In genomic region chr4:7907142-7907541, GRCh38 we compare ENCODE assay signal across 27 cellular contexts. TPM values are rescaled to one million over a fixed set of nuclear protein-coding genes. Genes with fewer than 3 reads are reported as not detected.
DNase-seq lines count a peak whose midpoint lies in the region; ATAC-seq, FAIRE-seq and TF ChIP-seq lines count a peak whose summit lies in the region.
"Had no signal": no experiment of that assay in that cellular context is flagged by ENCODE, and none has a peak within 500 bp of the region (broad histone marks: within the 10 kb centered on the region; RNA-seq: fewer than 3 reads in every experiment).

No MANE protein-coding gene starts in this region.

- intact Hi-C loops in HepG2 (cut with micrococcal nuclease; ENCODE audit: unreplicated experiment), result loop anchor here (1.0 kb wide), 1 partner anchor 49 kb away; no protein-coding TSS in a partner anchor
- intact Hi-C loops in right lobe of liver (cut with DNase I), result no loop called here
- intact Hi-C loops in uterus (cut with DNase I; ENCODE audit: low total_unique reads), result no loop called here
- intact Hi-C loops in CD4-positive, alpha-beta T cell (cut with DNase I, micrococcal nuclease), result no loop called here

- peaks cover 50% of the 10 kb centered on the region for H3K4me1 ChIP-seq in HepG2 (ENCODE audit: insufficient read depth, low read length)
- H3K4me1 ChIP-seq in right lobe of liver, result no peaks in the 10 kb centered on the region
- H3K4me1 ChIP-seq in uterus, result peaks cover 12 to 21% of the 10 kb centered on the region in 2 donors

- TF ChIP-seq CTCF in HepG2 (CRISPR knock-in tag; IDR thresholded peaks at IDR 0.05) (no peak), right lobe of liver (IDR thresholded peaks at IDR 0.05) (no peak), chondrocyte (IDR thresholded peaks at IDR 0.05) (no peak), nephron (IDR thresholded peaks at IDR 0.05; ENCODE audit: unreplicated experiment in 3 of 3) (no peak), uterus (IDR thresholded peaks at IDR 0.05) (no peak)
- TF ChIP-seq CTCF in CD4-positive, alpha-beta T cell (IDR thresholded peaks at IDR 0.05), result no peak

- no peak overlapping the region for H3K9ac ChIP-seq in HepG2 (ENCODE audit: insufficient read depth, low read depth, low read length)

- H3K36me3 Mint-ChIP-seq in chondrocyte (ENCODE audit: low read depth) (no peaks in the 10 kb centered on the region), nephron (ENCODE audit: low read depth) (no peaks in the 10 kb centered on the region), T-cell (peaks cover 5% of the 10 kb centered on the region)
- H3K36me3 Mint-ChIP-seq in CD4-positive, alpha-beta T cell (ENCODE audit: low read depth), result no peaks in the 10 kb centered on the region
- H3K36me3 Mint-ChIP-seq: immature natural killer cell, memory B cell had no signal

- H3K27ac ChIP-seq in HepG2 (ENCODE audit: extremely low read length, insufficient read depth, low read length) (no peak overlapping the region), right lobe of liver (no peak overlapping the region), uterus (peak overlapping the region; percentile 70 to 82)
- no peak overlapping the region for H3K27ac ChIP-seq in CD4-positive, alpha-beta T cell (ENCODE audit: low read depth, low read length)

- TF ChIP-seq RAD21 in HepG2 (CRISPR knock-in tag; IDR thresholded peaks at IDR 0.05), result no peak

- peak overlapping the region; percentile 18 for H3K4me2 ChIP-seq in HepG2 (ENCODE audit: low read depth, low read length)

- peak; percentile 47 for FAIRE-seq in HepG2 (lab: Jason Lieb, UNC)
- FAIRE-seq: colon, frontal cortex had no signal

- no peak overlapping the region for H2AFZ ChIP-seq in HepG2 (ENCODE audit: low read length)

- H3K36me3 ChIP-seq in HepG2 (replicated peaks in 1 of 2; ENCODE audit: control insufficient read depth in 1 of 2, insufficient read depth in 2 of 2, low read length in 2 of 2) (no peaks in the 10 kb centered on the region), right lobe of liver (no peaks in the 10 kb centered on the region), uterus (no peaks in the 10 kb centered on the region)
- H3K36me3 ChIP-seq: MG63 had no signal

- in situ Hi-C loops in HepG2 (cut with HindIII; ENCODE audit: extremely low pct_ligation_motif_present, low pct_unique_long_range_greater_than_20kb), result no loop called here

- H3K27me3 Mint-ChIP-seq in chondrocyte (ENCODE audit: low read depth) (no peaks in the 10 kb centered on the region), nephron (ENCODE audit: low read depth) (no peaks in the 10 kb centered on the region), T-cell (peaks cover 0 to 11% of the 10 kb centered on the region in 2 donors)
- H3K27me3 Mint-ChIP-seq in CD4-positive, alpha-beta T cell, result no peaks in the 10 kb centered on the region

- BruUV-seq in HepG2 (replicated peaks; lab: Mats Ljungman, UMichigan), result no TSS peak

- H3K27ac Mint-ChIP-seq in chondrocyte (ENCODE audit: unreplicated experiment), result peak overlapping the region; percentile 100
- peak overlapping the region; percentile 97 to 100 (median 98) for H3K27ac Mint-ChIP-seq in nephron
- H3K27ac Mint-ChIP-seq in T-cell, result no peak overlapping the region
- no peak overlapping the region for H3K27ac Mint-ChIP-seq in CD4-positive, alpha-beta T cell
- H3K27ac Mint-ChIP-seq: activated T-cell treated with anti-CD3 and anti-CD28 coated beads, Interleukin-2, amount 50 U/mL, for 24 hours; immature natural killer cell; memory B cell had no signal

- DNase-seq in HepG2 (ENCODE audit: low spot score), result peak; percentile 28
- no peak for DNase-seq in right lobe of liver
- DNase-seq in chondrocyte (ENCODE audit: low spot score), result no peak
- DNase-seq in uterus, result no peak
- DNase-seq in T-cell, result no peak
- DNase-seq in CD4-positive, alpha-beta T cell, result no peak
- no peak for DNase-seq in NCI-H345 treated with DMSO at 0.1 percent for 48 hours (lab: John Stamatoyannopoulos, UW; ENCODE audit: unreplicated experiment)
- DNase-seq: 8988T; activated CD4-positive, alpha-beta T cell treated with anti-CD3 and anti-CD28 coated beads for 4 hours; activated CD8-positive, alpha-beta memory T cell treated with anti-CD3 and anti-CD28 coated beads for 24 hours; activated naive CD4-positive, alpha-beta T cell; activated T-cell treated with anti-CD3 and anti-CD28 coated beads, Interleukin-2, amount 50 U/mL, for 24 hours; effector CD8-positive, alpha-beta T cell; erythroblast; hippocampal formation; immature natural killer cell; KBM-7; MG63; NCI-H1105 treated with DMSO at 0.1 percent for 48 hours; NCI-H2081; NCI-H345; NCI-H82; stimulated activated naive CD8-positive, alpha-beta T cell treated with anti-CD3 and anti-CD28 coated beads, Interleukin-15, Interleukin-2, amounts not matched to agents 100 U/mL and 50 U/mL, for 24 hours had no signal

- 3% methylated on average over 2 of the region's 2 CpGs for WGBS in HepG2 (ENCODE audit: low lambda C conversion rate)
- 39% methylated on average over 2 of the region's 2 CpGs for WGBS in right lobe of liver (ENCODE audit: insufficient coverage, low coverage, low lambda C conversion rate, missing lambda C conversion rate)

- no peaks in the 10 kb centered on the region for H3K9me3 Mint-ChIP-seq in chondrocyte (ENCODE audit: low read depth)
- no peaks in the 10 kb centered on the region for H3K9me3 Mint-ChIP-seq in nephron
- no peaks in the 10 kb centered on the region for H3K9me3 Mint-ChIP-seq in T-cell
- no peaks in the 10 kb centered on the region for H3K9me3 Mint-ChIP-seq in CD4-positive, alpha-beta T cell
- H3K9me3 Mint-ChIP-seq: activated T-cell treated with anti-CD3 and anti-CD28 coated beads, Interleukin-2, amount 50 U/mL, for 24 hours; immature natural killer cell; memory B cell had no signal

- H3K4me1 Mint-ChIP-seq in chondrocyte (ENCODE audit: low read depth), result peaks cover 95% of the 10 kb centered on the region
- H3K4me1 Mint-ChIP-seq in nephron, result peaks cover 94% of the 10 kb centered on the region
- H3K4me1 Mint-ChIP-seq in T-cell, result peaks cover 18 to 66% (median 48%) of the 10 kb centered on the region in 3 donors
- peaks cover 73% of the 10 kb centered on the region for H3K4me1 Mint-ChIP-seq in CD4-positive, alpha-beta T cell (ENCODE audit: low read depth)
- H3K4me1 Mint-ChIP-seq: memory B cell had no signal

- H3K79me2 ChIP-seq in HepG2 (ENCODE audit: insufficient read depth, low read length), result peaks cover 11% of the 10 kb centered on the region

- peak; percentile 51; the same call in 2 of the 3 replicates for ATAC-seq in HepG2
- no peak for ATAC-seq in right lobe of liver
- no peak for ATAC-seq in T-cell (replicated peaks in 1 of 4)
- ATAC-seq in CD4-positive, alpha-beta T cell (ENCODE audit: poor library complexity), result no peak
- ATAC-seq: stimulated activated naive CD8-positive, alpha-beta T cell treated with anti-CD3 and anti-CD28 coated beads, Interleukin-15, Interleukin-2, amounts not matched to agents 100 U/mL and 50 U/mL, for 24 hours had no signal

- H3K4me3 ChIP-seq in HepG2 (replicated peaks in 1 of 3; ENCODE audit: insufficient read depth in 1 of 3, low read depth in 2 of 3, low read length in 3 of 3), result no peak overlapping the region
- H3K4me3 ChIP-seq in right lobe of liver, result no peak overlapping the region
- H3K4me3 ChIP-seq in uterus, result no peak overlapping the region
- H3K4me3 ChIP-seq: MG63 had no signal

- H3K4me3 Mint-ChIP-seq in chondrocyte (ENCODE audit: unreplicated experiment) (no peak overlapping the region), nephron (peak overlapping the region in 2 of 3 experiments; percentile 48 to 69), T-cell (no peak overlapping the region)
- H3K4me3 Mint-ChIP-seq in CD4-positive, alpha-beta T cell, result no peak overlapping the region
- H3K4me3 Mint-ChIP-seq: activated T-cell treated with anti-CD3 and anti-CD28 coated beads, Interleukin-2, amount 50 U/mL, for 24 hours; immature natural killer cell; memory B cell had no signal

- no peak for TF ChIP-seq POLR2A in HepG2 (IDR thresholded peaks at IDR 0.05; ENCODE audit: insufficient read depth in 1 of 2, low read depth in 2 of 2, low read length in 2 of 2)
- no peak for TF ChIP-seq POLR2A in right lobe of liver (IDR thresholded peaks at IDR 0.05)
- no peak for TF ChIP-seq POLR2A in uterus (IDR thresholded peaks at IDR 0.05)

- CTCF ChIA-PET in HepG2 (lab: Yijun Ruan, JAX; ENCODE audit: low intra/inter-chr PET ratio, low total read pairs), result no interaction called here
- CTCF ChIA-PET in T-cell (lab: Charles Lee), result interaction anchor here in 1 of 2 donors (0.8 kb wide), 1 partner anchor 35 kb away, joined by 3 read pairs; no protein-coding TSS in a partner anchor
- CTCF ChIA-PET in CD4-positive, alpha-beta T cell (lab: Charles Lee), result no interaction called here

- H3K9me3 ChIP-seq in HepG2 (ENCODE audit: low read length), result no peaks in the 10 kb centered on the region
- H3K9me3 ChIP-seq in right lobe of liver, result no peaks in the 10 kb centered on the region
- no peaks in the 10 kb centered on the region for H3K9me3 ChIP-seq in uterus
- H3K9me3 ChIP-seq in CD4-positive, alpha-beta T cell (ENCODE audit: control insufficient read depth, low read length), result no peaks in the 10 kb centered on the region
- H3K9me3 ChIP-seq: MG63 had no signal

- no peaks in the 10 kb centered on the region for H3K27me3 ChIP-seq in HepG2 (ENCODE audit: control insufficient read depth in 1 of 2, insufficient read depth in 2 of 2, low read length in 2 of 2)
- H3K27me3 ChIP-seq in right lobe of liver, result no peaks in the 10 kb centered on the region
- no peaks in the 10 kb centered on the region for H3K27me3 ChIP-seq in uterus
- H3K27me3 ChIP-seq in CD4-positive, alpha-beta T cell (ENCODE audit: control insufficient read depth, insufficient read depth, low read length), result no peaks in the 10 kb centered on the region
- H3K27me3 ChIP-seq: MG63 had no signal

- no peaks in the 10 kb centered on the region for H4K20me1 ChIP-seq in HepG2 (ENCODE audit: insufficient read depth, low read length)

- TF ChIP-seq EP300 in HepG2 (IDR thresholded peaks at IDR 0.05; ENCODE audit: low read depth in 2 of 2, low read length in 2 of 2) (no peak), HepG2 (CRISPR knock-in tag; IDR thresholded peaks at IDR 0.05; ENCODE audit: borderline replicate concordance) (no peak)

- POLR2A ChIA-PET in HepG2 (lab: Yijun Ruan, JAX) (no interaction called here), T-cell (lab: Charles Lee) (no interaction called here)
- POLR2A ChIA-PET in CD4-positive, alpha-beta T cell (lab: Charles Lee), result no interaction called here

RNA-seq across cellular contexts. Expression of gene AFAP1, which starts 32.5 kb away (rescaled TPM):
- total RNA-seq in HepG2 (2016; rRNA removed; fragmentation: Illumina TruSeq; extraction: Trizol) (2.5 and 3.1 TPM in 2 replicates), right lobe of liver (1 to 10 TPM in 5 of 6 experiments, under 1 TPM in 1; 0.95 to 3.1 (median 1.9) TPM), chondrocyte (107 to 119 TPM (median 118 TPM) in 3 replicates), uterus (10 to 100 TPM in 2 of 4 donors, 1 to 10 TPM in 2; 8.2 to 55.0 (median 28.9) TPM), T-cell (10 to 100 TPM in 4 of 5 donors, 1 to 10 TPM in 1; 4.8 to 34.8 (median 20.3) TPM)
- 0.91 and 1.1 TPM in 2 replicates for total RNA-seq in HepG2 (2016; cell fraction: cytosol; rRNA removed; fragmentation: Illumina TruSeq; extraction: Trizol; ENCODE audit: low read depth)
- 2.3 and 2.5 TPM in 2 replicates for total RNA-seq in HepG2 (2016; cell fraction: insoluble cytoplasmic fraction; rRNA removed; fragmentation: Illumina TruSeq; extraction: Trizol)
- 1.3 and 1.6 TPM in 2 replicates for total RNA-seq in HepG2 (2016; cell fraction: membrane; rRNA removed; fragmentation: Illumina TruSeq; extraction: Trizol)
- total RNA-seq in HepG2 (2016; cell fraction: nucleus; rRNA removed; fragmentation: Illumina TruSeq; extraction: Trizol), result 3.2 and 3.5 TPM in 2 replicates
- polyA plus RNA-seq in HepG2 (2011; rRNA removed), result 2.0 and 2.5 TPM in 2 replicates
- polyA plus RNA-seq in HepG2 (2011; cell fraction: cytosol; rRNA removed), result 1.4 and 1.6 TPM in 2 replicates
- polyA plus RNA-seq in HepG2 (2011; cell fraction: nucleus; rRNA removed), result 5.5 and 8.2 TPM in 2 replicates
- polyA plus RNA-seq in HepG2 (2012), result 2.8 and 2.9 TPM in 2 replicates
- 0.11 and 0.15 TPM in 2 replicates for polyA plus RNA-seq in HepG2 (2016; cell fraction: cytosol; fragmentation: Illumina TruSeq; extraction: Trizol; ENCODE audit: low read depth)
- polyA plus RNA-seq in HepG2 (2016; cell fraction: insoluble cytoplasmic fraction; fragmentation: Illumina TruSeq; extraction: Trizol; ENCODE audit: low read depth), result 1.6 and 2.1 TPM in 2 replicates
- 0.37 and 0.58 TPM in 2 replicates for polyA plus RNA-seq in HepG2 (2016; cell fraction: membrane; fragmentation: Illumina TruSeq; extraction: Trizol; ENCODE audit: low read depth)
- polyA plus RNA-seq in HepG2 (2016; cell fraction: nucleus; fragmentation: Illumina TruSeq; extraction: Trizol; ENCODE audit: insufficient read depth, low read depth), result 2.7 and 3.5 TPM in 2 replicates
- 4.5 and 14.2 TPM in 2 replicates for polyA minus RNA-seq in HepG2 (2011; rRNA and poly(A)+ RNA removed; ENCODE audit: low replicate concordance)
- 2.9 and 3.2 TPM in 2 replicates for polyA minus RNA-seq in HepG2 (2011; cell fraction: cytosol; rRNA and poly(A)+ RNA removed)
- 9.5 and 11.9 TPM in 2 replicates for polyA minus RNA-seq in HepG2 (2011; cell fraction: nucleus; rRNA and poly(A)+ RNA removed)
- total RNA-seq in CD4-positive, alpha-beta T cell, result 10 to 100 TPM in 1 of 2 experiments, 1 to 10 TPM in 1; 9.8 to 10.9 TPM

Comparison
In these comparisons a context has a peak if more than half of its experiments do, and no peak if none do; other contexts are left out.
1. H3K27ac ChIP-seq: peak in uterus (2 of 2); none in HepG2 (single experiment), right lobe of liver (0 of 3) and CD4-positive, alpha-beta T cell (single experiment).
2. H3K27ac Mint-ChIP-seq: peak in chondrocyte (single experiment) and nephron (3 of 3); none in T-cell (0 of 2) and CD4-positive, alpha-beta T cell (single experiment).
3. H3K4me3 Mint-ChIP-seq: peak in nephron (2 of 3); none in chondrocyte (single experiment), T-cell (0 of 3) and CD4-positive, alpha-beta T cell (single experiment).